21 cellular contexts compared by ENCODE assay signal in the genomic region with DNA sequence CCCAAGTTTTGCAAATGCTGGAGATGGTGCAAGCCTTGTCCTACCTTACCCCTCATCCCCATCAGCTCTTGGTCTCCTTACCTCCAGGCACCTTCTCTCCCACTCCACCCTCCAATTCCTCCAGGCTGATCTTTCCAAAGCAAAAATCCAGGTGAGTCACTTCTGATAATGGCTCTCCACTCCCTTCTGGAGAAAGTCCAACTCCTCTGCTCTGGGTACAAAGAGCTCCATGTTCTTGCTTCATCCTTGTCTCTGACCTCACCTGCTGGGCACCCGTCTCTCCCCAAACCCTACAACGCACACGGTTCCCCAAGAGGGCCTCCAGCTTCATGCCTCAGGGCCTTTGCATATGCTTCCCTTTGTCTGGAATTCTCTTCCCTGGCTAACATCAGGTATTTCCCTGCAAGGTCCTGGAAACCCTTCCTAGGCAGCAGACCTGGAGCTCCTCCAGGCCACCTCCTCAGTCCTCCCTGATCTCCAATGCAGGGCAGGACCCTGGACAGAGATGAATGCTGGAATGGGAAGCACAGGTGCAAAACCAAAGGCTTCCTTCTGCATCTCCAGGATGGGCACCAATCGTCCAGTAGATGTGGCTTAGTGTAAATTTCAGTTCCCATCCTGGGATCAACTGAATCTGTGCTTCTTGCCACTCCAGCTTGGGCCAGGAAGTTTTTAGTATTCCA. TPM values are rescaled to one million over a fixed set of nuclear protein-coding genes. Genes with fewer than 3 reads are reported as not detected.
A peak's percentile ranks its signal among the peaks of the same experiment; 100 is the strongest.
DNase-seq lines count a peak whose midpoint lies in the region; ATAC-seq and TF ChIP-seq lines count a peak whose summit lies in the region.
"Had no signal": no experiment of that assay in that cellular context is flagged by ENCODE, and none has a peak within 500 bp of the region (broad histone marks: within the 10 kb centered on the region; RNA-seq: fewer than 3 reads in every experiment).

No MANE protein-coding gene starts in this region.

- H3K9ac ChIP-seq in adipocyte (ENCODE audit: low read length), result no peak overlapping the region

- no peak overlapping the region for H3K27ac ChIP-seq in HEK293 (ENCODE audit: extremely low read depth, low read depth, low read length)
- H3K27ac ChIP-seq in hepatocyte, result no peak overlapping the region
- H3K27ac ChIP-seq in sigmoid colon, result no peak overlapping the region
- H3K27ac ChIP-seq: epithelial cell of prostate had no signal

- 66% methylated on average over 4 of the region's 4 CpGs for WGBS in hepatocyte (ENCODE audit: low lambda C conversion rate, missing lambda C conversion rate)
- 15 to 59% methylated on average over 4 of the region's 4 CpGs for WGBS in sigmoid colon, 2 donors

- no peak for TF ChIP-seq EP300 in sigmoid colon (IDR thresholded peaks at IDR 0.05)

- H3K4me3 ChIP-seq in HEK293 (ENCODE audit: low read depth, low read length) (no peak overlapping the region), adipocyte (ENCODE audit: low read length) (no peak overlapping the region), hepatocyte (no peak overlapping the region), sigmoid colon (no peak overlapping the region)
- H3K4me3 ChIP-seq: MG63 had no signal

- H2AFZ ChIP-seq in hepatocyte, result no peak overlapping the region

- H3K79me2 ChIP-seq in hepatocyte, result no peaks in the 10 kb centered on the region

- no peaks in the 10 kb centered on the region for H3K9me2 ChIP-seq in hepatocyte (replicated peaks; ENCODE audit: insufficient read depth)

- TF ChIP-seq CTCF in HEK293 (tag by site-specific recombination; IDR thresholded peaks at IDR 0.05), result no peak
- TF ChIP-seq CTCF in hepatocyte (IDR thresholded peaks at IDR 0.05; ENCODE audit: poor library complexity), result no peak
- TF ChIP-seq CTCF in sigmoid colon (IDR thresholded peaks at IDR 0.05), result no peak
- no peak for TF ChIP-seq CTCF in HFFc6 (IDR thresholded peaks at IDR 0.05)
- no peak for TF ChIP-seq CTCF in GM10248 (IDR thresholded peaks at IDR 0.05; ENCODE audit: control extremely low read depth, extremely low read depth, low read depth, missing control alignments)
- no peak for TF ChIP-seq CTCF in omental fat pad (IDR thresholded peaks at IDR 0.05)

- POLR2A ChIA-PET in HEK293 (lab: Yijun Ruan, JAX) (interaction anchor here (0.6 kb wide), 1 partner anchor 17 kb away, joined by 3 read pairs; no protein-coding TSS in a partner anchor), GM10248 (lab: Yijun Ruan, JAX) (no interaction called here)

- no peaks in the 10 kb centered on the region for H3K9me3 Mint-ChIP-seq in HFFc6
- H3K9me3 Mint-ChIP-seq: CD8-positive, alpha-beta memory T cell; naive thymus-derived CD8-positive, alpha-beta T cell had no signal

- intact Hi-C loops in sigmoid colon (cut with DNase I), result no loop called here

- no peaks in the 10 kb centered on the region for H3K9me3 ChIP-seq in HEK293 (ENCODE audit: control insufficient read depth, insufficient read depth, low read depth, low read length)
- H3K9me3 ChIP-seq in adipocyte (ENCODE audit: control insufficient read depth, low read length), result no peaks in the 10 kb centered on the region
- no peaks in the 10 kb centered on the region for H3K9me3 ChIP-seq in hepatocyte (ENCODE audit: low read depth)
- H3K9me3 ChIP-seq in sigmoid colon, result no peaks in the 10 kb centered on the region
- H3K9me3 ChIP-seq: MG63 had no signal

- ATAC-seq in HG02840 (IDR thresholded peaks at IDR 0.05; ENCODE audit: low FRiP score, unreplicated experiment), result no peak
- no peak for ATAC-seq in omental fat pad (ENCODE audit: low FRiP score)
- ATAC-seq: naive thymus-derived CD8-positive, alpha-beta T cell had no signal

- H3K36me3 Mint-ChIP-seq in HFFc6 (ENCODE audit: low read depth), result no peaks in the 10 kb centered on the region
- H3K36me3 Mint-ChIP-seq: CD8-positive, alpha-beta memory T cell; naive thymus-derived CD8-positive, alpha-beta T cell had no signal

- no peaks in the 10 kb centered on the region for H3K4me1 Mint-ChIP-seq in HFFc6 (ENCODE audit: low read depth)

- no peak overlapping the region for H3K4me2 ChIP-seq in hepatocyte

- CTCF ChIA-PET in HEK293 (lab: Yijun Ruan, JAX) (interaction anchor here (0.6 to 1.4 kb wide), 3 partner anchors 8 to 108 kb away, joined by 3 to 7 read pairs (median 3); no protein-coding TSS in a partner anchor), GM10248 (lab: Yijun Ruan, JAX) (interaction anchor here (0.8 to 1.6 kb wide), 2 partner anchors 9 to 225 kb away, joined by 3 to 7 read pairs; no protein-coding TSS in a partner anchor)

- H3K36me3 ChIP-seq in HEK293 (ENCODE audit: control insufficient read depth in 2 of 2, insufficient read depth in 1 of 2, low read length in 2 of 2) (no peaks in the 10 kb centered on the region), adipocyte (ENCODE audit: control insufficient read depth, insufficient read depth, low read length, severe bottlenecking) (no peaks in the 10 kb centered on the region), hepatocyte (replicated peaks; ENCODE audit: insufficient read depth, low read depth) (no peaks in the 10 kb centered on the region), sigmoid colon (no peaks in the 10 kb centered on the region)
- H3K36me3 ChIP-seq: MG63 had no signal

- no peaks in the 10 kb centered on the region for H4K20me1 ChIP-seq in hepatocyte (ENCODE audit: insufficient read depth, poor library complexity, severe bottlenecking)

- peak; percentile 6 for DNase-seq in adipocyte (ENCODE audit: low read depth)
- peak; percentile 43 for DNase-seq in hepatocyte (ENCODE audit: low spot score)
- DNase-seq in sigmoid colon, result peak; percentile 22
- DNase-seq in HFFc6, result no peak
- DNase-seq in GM10248 (ENCODE audit: extremely low spot score), result no peak
- no peak for DNase-seq in omental fat pad (ENCODE audit: low spot score)
- DNase-seq: activated CD8-positive, alpha-beta memory T cell treated with anti-CD3 and anti-CD28 coated beads, Interleukin-2, amount 50 U/mL, for 48 hours; activated effector memory CD4-positive, alpha-beta T cell treated with Interleukin-2 at 50 U/mL for 16 hours; CD8-positive, alpha-beta memory T cell; DMS79; foreskin fibroblast; MG63; NCI-H1436 treated with DMSO at 0.1 percent for 48 hours; NCI-H524 treated with DMSO at 0.1 percent for 48 hours; Right ventricle myocardium superior had no signal

- H3K4me1 ChIP-seq in HEK293 (ENCODE audit: control insufficient read depth, insufficient read depth, low read length), result no peaks in the 10 kb centered on the region
- no peaks in the 10 kb centered on the region for H3K4me1 ChIP-seq in adipocyte (ENCODE audit: control insufficient read depth, insufficient read depth, low read length)
- H3K4me1 ChIP-seq in hepatocyte (ENCODE audit: insufficient read depth), result no peaks in the 10 kb centered on the region
- peaks cover 0 to 8% (median 2%) of the 10 kb centered on the region in 4 donors for H3K4me1 ChIP-seq in sigmoid colon

- H3K27ac Mint-ChIP-seq in HFFc6, result no peak overlapping the region
- H3K27ac Mint-ChIP-seq: CD8-positive, alpha-beta memory T cell had no signal

- H3K4me3 Mint-ChIP-seq in HFFc6, result no peak overlapping the region
- H3K4me3 Mint-ChIP-seq: CD8-positive, alpha-beta memory T cell had no signal

- peaks cover 42% of the 10 kb centered on the region for H3K27me3 Mint-ChIP-seq in HFFc6 (ENCODE audit: insufficient read depth)

- peaks cover 48% of the 10 kb centered on the region for H3K27me3 ChIP-seq in adipocyte (replicated peaks; ENCODE audit: control insufficient read depth, insufficient read depth, low read length)
- H3K27me3 ChIP-seq in hepatocyte, result peaks cover 13% of the 10 kb centered on the region
- peaks cover 3 to 32% (median 16%) of the 10 kb centered on the region in 3 donors for H3K27me3 ChIP-seq in sigmoid colon

- TF ChIP-seq POLR2A in sigmoid colon (IDR thresholded peaks at IDR 0.05), result no peak

TF ChIP-seq in HEK293, 187 proteins besides CTCF, POLR2A, EP300 and RAD21 (continues in another document):
- TF ChIP-seq, protein P1, sequence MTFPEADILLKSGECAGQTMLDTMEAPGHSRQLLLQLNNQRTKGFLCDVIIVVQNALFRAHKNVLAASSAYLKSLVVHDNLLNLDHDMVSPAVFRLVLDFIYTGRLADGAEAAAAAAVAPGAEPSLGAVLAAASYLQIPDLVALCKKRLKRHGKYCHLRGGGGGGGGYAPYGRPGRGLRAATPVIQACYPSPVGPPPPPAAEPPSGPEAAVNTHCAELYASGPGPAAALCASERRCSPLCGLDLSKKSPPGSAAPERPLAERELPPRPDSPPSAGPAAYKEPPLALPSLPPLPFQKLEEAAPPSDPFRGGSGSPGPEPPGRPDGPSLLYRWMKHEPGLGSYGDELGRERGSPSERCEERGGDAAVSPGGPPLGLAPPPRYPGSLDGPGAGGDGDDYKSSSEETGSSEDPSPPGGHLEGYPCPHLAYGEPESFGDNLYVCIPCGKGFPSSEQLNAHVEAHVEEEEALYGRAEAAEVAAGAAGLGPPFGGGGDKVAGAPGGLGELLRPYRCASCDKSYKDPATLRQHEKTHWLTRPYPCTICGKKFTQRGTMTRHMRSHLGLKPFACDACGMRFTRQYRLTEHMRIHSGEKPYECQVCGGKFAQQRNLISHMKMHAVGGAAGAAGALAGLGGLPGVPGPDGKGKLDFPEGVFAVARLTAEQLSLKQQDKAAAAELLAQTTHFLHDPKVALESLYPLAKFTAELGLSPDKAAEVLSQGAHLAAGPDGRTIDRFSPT (tag by site-specific recombination; IDR thresholded peaks at IDR 0.05), result no peak
- TF ChIP-seq ZSCAN16 (tag by site-specific recombination; IDR thresholded peaks at IDR 0.05) (no peak), ZNF600 (tag by site-specific recombination; IDR thresholded peaks at IDR 0.05) (no peak), ZNF843 (tag by site-specific recombination; IDR thresholded peaks at IDR 0.05) (no peak)

RNA-seq across cellular contexts. Expression of a gene that starts 22.7 kb away (rescaled TPM):
- total RNA-seq in hepatocyte (13.7 and 15.3 TPM in 2 replicates), sigmoid colon (10 to 100 TPM; 15.9 to 27.7 (median 25.1) TPM), omental fat pad (10 to 100 TPM in 2 of 4 donors, 1 to 10 TPM in 2; 4.4 to 15.8 (median 10.8) TPM)
- polyA plus RNA-seq in hepatocyte (25.3 and 36.4 TPM in 2 replicates), sigmoid colon (10 to 100 TPM; 15.0 to 27.9 (median 17.8) TPM)
- 10 to 100 TPM; 14.4 to 22.0 (median 17.5) TPM for total RNA-seq in HFFc6 (2021; fragmentation: NEBNext Ultra II Directional; extraction: Animal tissue kit (Norgen Biotek cat#: 25700))

RNA-seq across cellular contexts. Expression of a gene that starts 49.7 kb away (rescaled TPM):
- total RNA-seq in hepatocyte (not detected in 2 replicates), sigmoid colon (not detected), omental fat pad (under 1 TPM in 1 of 4 donors, not detected in 3; 0.19 TPM)
- polyA plus RNA-seq in hepatocyte (not detected in 2 replicates), sigmoid colon (under 1 TPM in 1 of 3 donors, not detected in 2; under 0.01 TPM)
- not detected for total RNA-seq in HFFc6 (2021; fragmentation: NEBNext Ultra II Directional; extraction: Animal tissue kit (Norgen Biotek cat#: 25700))
- total RNA-seq: CD8-positive, alpha-beta memory T cell; dermis microvascular lymphatic vessel endothelial cell; naive thymus-derived CD8-positive, alpha-beta T cell; Right ventricle myocardium superior; T-helper 1 cell treated with Interleukin-12 subunit alpha and Interleukin-12 subunit beta and Interleukin-4 antibody, amounts not matched to agents 30 ng/mL and 1 ng/mL, for 36 hours had no signal
- polyA plus RNA-seq: CD8-positive, alpha-beta memory T cell; naive thymus-derived CD8-positive, alpha-beta T cell had no signal

Comparison
In these comparisons a context has a peak if more than half of its experiments do, and no peak if none do; other contexts are left out.
1. DNase-seq: peak in adipocyte (single experiment), hepatocyte (single experiment) and sigmoid colon (single experiment); none in HFFc6 (single experiment), GM10248 (single experiment) and omental fat pad (single experiment).